10 cellular contexts compared by ENCODE assay signal in the genomic region with DNA sequence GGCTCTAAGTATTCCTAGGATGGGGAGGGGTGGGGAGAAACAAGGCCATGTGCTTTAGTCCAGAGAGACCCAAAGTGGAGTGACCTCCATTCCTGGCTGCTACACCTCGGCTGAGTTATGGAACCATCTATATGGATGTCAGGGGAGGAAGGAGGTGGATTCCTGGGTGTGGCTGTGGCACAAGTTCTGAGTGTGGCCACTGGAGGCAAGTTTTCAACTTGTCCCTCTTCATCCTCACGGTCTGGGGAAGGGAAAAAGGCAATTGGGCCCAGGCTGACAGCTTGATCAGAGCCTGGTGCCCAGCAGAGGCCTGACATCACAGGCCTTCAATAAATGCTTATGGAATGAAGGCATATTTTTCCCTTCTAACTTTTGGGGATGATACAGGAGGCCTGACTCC. TPM values are rescaled to one million over a fixed set of nuclear protein-coding genes. Genes with fewer than 3 reads are reported as not detected.
A peak's percentile ranks its signal among the peaks of the same experiment; 100 is the strongest.
DNase-seq lines count a peak whose midpoint lies in the region; ATAC-seq, FAIRE-seq and TF ChIP-seq lines count a peak whose summit lies in the region.
"Had no signal": no experiment of that assay in that cellular context is flagged by ENCODE, and none has a peak within 500 bp of the region (broad histone marks: within the 10 kb centered on the region; RNA-seq: fewer than 3 reads in every experiment).

No MANE protein-coding gene starts in this region.

- no peaks in the 10 kb centered on the region for H3K9me3 Mint-ChIP-seq in stimulated activated naive CD8-positive, alpha-beta T cell treated with anti-CD3 and anti-CD28 coated beads, Interleukin-15, amount 100 ng/mL, for 72 hours
- no peaks in the 10 kb centered on the region for H3K9me3 Mint-ChIP-seq in activated T-helper 1 cell treated with anti-CD3 and anti-CD28 coated beads, Interleukin-12 subunit alpha, Interleukin-12 subunit beta, Interleukin-2, Interleukin-4 antibody, amounts not matched to agents 30 ng/mL and 10 ng/mL and 1 ng/mL, durations not matched to agents 14 hours and 24 hours and 36 hours

- no peak for TF ChIP-seq POLR2A in H54 (IDR thresholded peaks at IDR 0.05; ENCODE audit: low read depth, low read length)

- no peak for DNase-seq in stimulated activated naive CD8-positive, alpha-beta T cell treated with anti-CD3 and anti-CD28 coated beads, Interleukin-15, amount 100 ng/mL, for 72 hours
- no peak for DNase-seq in stimulated activated naive CD8-positive, alpha-beta T cell treated with anti-CD3 and anti-CD28 coated beads, Interleukin-15, Interleukin-2, amounts not matched to agents 100 U/mL and 50 U/mL, for 24 hours
- DNase-seq in activated T-helper 1 cell treated with anti-CD3 and anti-CD28 coated beads, Interleukin-12 subunit alpha, Interleukin-12 subunit beta, Interleukin-2, Interleukin-4 antibody, amounts not matched to agents 30 ng/mL and 10 ng/mL and 1 ng/mL, durations not matched to agents 14 hours and 24 hours and 36 hours (ENCODE audit: low spot score), result no peak
- DNase-seq in SK-N-DZ (ENCODE audit: low spot score) (no peak), NCI-H226 (no peak), NAMALWA (ENCODE audit: low spot score) (no peak), H54 (ENCODE audit: insufficient read length, low spot score) (no peak)
- DNase-seq: activated CD8-positive, alpha-beta memory T cell treated with anti-CD3 and anti-CD28 coated beads, Interleukin-2, amount 50 U/mL, for 48 hours; NCI-H2171 treated with DMSO at 0.1 percent for 48 hours had no signal

- peaks cover 38% of the 10 kb centered on the region for H3K4me1 Mint-ChIP-seq in stimulated activated naive CD8-positive, alpha-beta T cell treated with anti-CD3 and anti-CD28 coated beads, Interleukin-15, amount 100 ng/mL, for 72 hours
- H3K4me1 Mint-ChIP-seq in activated T-helper 1 cell treated with anti-CD3 and anti-CD28 coated beads, Interleukin-12 subunit alpha, Interleukin-12 subunit beta, Interleukin-2, Interleukin-4 antibody, amounts not matched to agents 30 ng/mL and 10 ng/mL and 1 ng/mL, durations not matched to agents 14 hours and 24 hours and 36 hours (ENCODE audit: low read depth), result peaks cover 41% of the 10 kb centered on the region

- intact Hi-C loops in activated T-helper 1 cell treated with anti-CD3 and anti-CD28 coated beads, Interleukin-12 subunit alpha, Interleukin-12 subunit beta, Interleukin-2, Interleukin-4 antibody, amounts not matched to agents 30 ng/mL and 10 ng/mL and 1 ng/mL, durations not matched to agents 14 hours and 24 hours and 36 hours (cut with micrococcal nuclease), result no loop called here

- H3K27me3 ChIP-seq in muscle layer of duodenum (ENCODE audit: low read depth, low read length), result no peaks in the 10 kb centered on the region

- peaks cover 11 to 28% of the 10 kb centered on the region in 2 donors for H3K4me1 ChIP-seq in muscle layer of duodenum (ENCODE audit: control insufficient read depth in 1 of 2, insufficient read depth in 2 of 2, low read length in 2 of 2)

- H3K27me3 Mint-ChIP-seq in stimulated activated naive CD8-positive, alpha-beta T cell treated with anti-CD3 and anti-CD28 coated beads, Interleukin-15, amount 100 ng/mL, for 72 hours, result no peaks in the 10 kb centered on the region
- H3K27me3 Mint-ChIP-seq in activated T-helper 1 cell treated with anti-CD3 and anti-CD28 coated beads, Interleukin-12 subunit alpha, Interleukin-12 subunit beta, Interleukin-2, Interleukin-4 antibody, amounts not matched to agents 30 ng/mL and 10 ng/mL and 1 ng/mL, durations not matched to agents 14 hours and 24 hours and 36 hours (ENCODE audit: insufficient read depth), result peaks cover 2% of the 10 kb centered on the region

- peak overlapping the region; percentile 46 to 86 for H3K4me3 Mint-ChIP-seq in stimulated activated naive CD8-positive, alpha-beta T cell treated with anti-CD3 and anti-CD28 coated beads, Interleukin-15, amount 100 ng/mL, for 72 hours
- peak overlapping the region; percentile 96 for H3K4me3 Mint-ChIP-seq in activated T-helper 1 cell treated with anti-CD3 and anti-CD28 coated beads, Interleukin-12 subunit alpha, Interleukin-12 subunit beta, Interleukin-2, Interleukin-4 antibody, amounts not matched to agents 30 ng/mL and 10 ng/mL and 1 ng/mL, durations not matched to agents 14 hours and 24 hours and 36 hours

- no peaks in the 10 kb centered on the region for H3K9me3 ChIP-seq in muscle layer of duodenum (ENCODE audit: control insufficient read depth in 1 of 2, low read length in 2 of 2)

- ATAC-seq in stimulated activated naive CD8-positive, alpha-beta T cell treated with anti-CD3 and anti-CD28 coated beads, Interleukin-15, amount 100 ng/mL, for 72 hours, result no peak
- ATAC-seq in stimulated activated naive CD8-positive, alpha-beta T cell treated with anti-CD3 and anti-CD28 coated beads, Interleukin-15, Interleukin-2, amounts not matched to agents 100 U/mL and 50 U/mL, for 24 hours, result no peak

- no peak for FAIRE-seq in H54 (lab: Jason Lieb, UNC)

- H3K27ac Mint-ChIP-seq in stimulated activated naive CD8-positive, alpha-beta T cell treated with anti-CD3 and anti-CD28 coated beads, Interleukin-15, amount 100 ng/mL, for 72 hours, result no peak overlapping the region
- no peak overlapping the region for H3K27ac Mint-ChIP-seq in activated T-helper 1 cell treated with anti-CD3 and anti-CD28 coated beads, Interleukin-12 subunit alpha, Interleukin-12 subunit beta, Interleukin-2, Interleukin-4 antibody, amounts not matched to agents 30 ng/mL and 10 ng/mL and 1 ng/mL, durations not matched to agents 14 hours and 24 hours and 36 hours

- H3K27ac ChIP-seq in muscle layer of duodenum (ENCODE audit: low read length), result peak overlapping the region; percentile 89

- H3K36me3 Mint-ChIP-seq in activated T-helper 1 cell treated with anti-CD3 and anti-CD28 coated beads, Interleukin-12 subunit alpha, Interleukin-12 subunit beta, Interleukin-2, Interleukin-4 antibody, amounts not matched to agents 30 ng/mL and 10 ng/mL and 1 ng/mL, durations not matched to agents 14 hours and 24 hours and 36 hours (ENCODE audit: low read depth), result peaks cover 10% of the 10 kb centered on the region

- H3K36me3 ChIP-seq in muscle layer of duodenum (ENCODE audit: control insufficient read depth in 1 of 2, insufficient read depth in 2 of 2, low read length in 2 of 2), result no peaks in the 10 kb centered on the region

- no peak overlapping the region for H3K4me3 ChIP-seq in muscle layer of duodenum (ENCODE audit: low read depth in 1 of 2, low read length in 2 of 2)

RNA-seq across cellular contexts. Expression of gene ITPR3, which starts 2.0 kb away (rescaled TPM):
- 42.7 and 42.9 TPM in 2 replicates for total RNA-seq in activated T-helper 1 cell treated with anti-CD3 and anti-CD28 coated beads, Interleukin-12 subunit alpha, Interleukin-12 subunit beta, Interleukin-2, Interleukin-4 antibody, amounts not matched to agents 30 ng/mL and 10 ng/mL and 1 ng/mL, durations not matched to agents 14 hours and 24 hours and 36 hours
- not detected in 2 replicates for polyA plus RNA-seq in SK-N-DZ (2014; cell fraction: cytosol; rRNA removed)
- 0.06 TPM in 1 of 2 replicates, not detected in the other for polyA plus RNA-seq in SK-N-DZ (2014; cell fraction: nucleus; rRNA removed)

RNA-seq across cellular contexts. Expression of gene BAK1, which starts 39.1 kb away (rescaled TPM):
- total RNA-seq in activated T-helper 1 cell treated with anti-CD3 and anti-CD28 coated beads, Interleukin-12 subunit alpha, Interleukin-12 subunit beta, Interleukin-2, Interleukin-4 antibody, amounts not matched to agents 30 ng/mL and 10 ng/mL and 1 ng/mL, durations not matched to agents 14 hours and 24 hours and 36 hours, result 67.0 and 67.9 TPM in 2 replicates
- 28.7 and 29.1 TPM in 2 replicates for polyA plus RNA-seq in SK-N-DZ (2014; cell fraction: cytosol; rRNA removed)
- polyA plus RNA-seq in SK-N-DZ (2014; cell fraction: nucleus; rRNA removed), result 28.0 and 29.4 TPM in 2 replicates
